8 cellular contexts compared by ENCODE assay signal in the genomic region with DNA sequence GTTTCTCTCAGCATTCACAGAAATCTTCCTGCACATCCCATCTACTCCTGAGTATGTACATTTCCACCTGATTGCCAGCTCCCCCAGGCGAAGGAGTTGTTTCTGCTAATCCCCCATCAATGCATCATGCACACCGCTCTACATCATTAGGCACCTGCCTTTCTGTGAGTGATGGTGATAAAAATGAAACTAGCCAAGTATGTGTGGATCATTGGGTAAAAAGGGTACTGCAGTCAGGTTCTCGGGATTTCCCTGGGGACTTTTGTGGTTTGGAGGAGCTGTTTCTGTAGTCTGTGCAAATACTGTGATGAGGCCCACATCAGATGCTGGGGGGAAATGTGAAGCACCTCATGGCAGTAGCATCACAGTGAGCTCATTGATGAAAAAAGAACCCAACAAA. TPM values are rescaled to one million over a fixed set of nuclear protein-coding genes. Genes with fewer than 3 reads are reported as not detected.
A peak's percentile ranks its signal among the peaks of the same experiment; 100 is the strongest.
DNase-seq lines count a peak whose midpoint lies in the region; ATAC-seq and TF ChIP-seq lines count a peak whose summit lies in the region.

No MANE protein-coding gene starts in this region.

- H3K4me1 Mint-ChIP-seq in activated naive CD4-positive, alpha-beta T cell treated with anti-CD3 and anti-CD28 coated beads, Interleukin-2, amount 50 U/mL, for 24 hours, result peaks cover 83% of the 10 kb centered on the region

- DNase-seq in NCI-H345 (lab: John Stamatoyannopoulos, UW), result peak; percentile 10
- peak; percentile 78 for DNase-seq in stimulated activated CD8-positive, alpha-beta memory T cell treated with anti-CD3 and anti-CD28 coated beads, Interleukin-4, amount 100 ng/mL, for 48 hours
- DNase-seq in right cardiac atrium, result no peak
- no peak for DNase-seq in epidermal melanocyte (ENCODE audit: insufficient read length, low spot score)
- no peak for DNase-seq in omental fat pad (ENCODE audit: low spot score)

- no peaks in the 10 kb centered on the region for H3K9me3 ChIP-seq in right cardiac atrium (ENCODE audit: control insufficient read depth, low read length)

- intact Hi-C loops in right cardiac atrium (cut with DNase I), result no loop called here

- ATAC-seq in GM18511 (IDR thresholded peaks at IDR 0.05; ENCODE audit: unreplicated experiment) (peak; percentile 93), HG02798 (IDR thresholded peaks at IDR 0.05; ENCODE audit: poor library complexity, unreplicated experiment) (peak; percentile 76), right cardiac atrium (no peak), omental fat pad (ENCODE audit: low FRiP score) (no peak)

- peaks cover 18% of the 10 kb centered on the region for H3K36me3 Mint-ChIP-seq in activated naive CD4-positive, alpha-beta T cell treated with anti-CD3 and anti-CD28 coated beads, Interleukin-2, amount 50 U/mL, for 24 hours

- H3K9me3 Mint-ChIP-seq in activated naive CD4-positive, alpha-beta T cell treated with anti-CD3 and anti-CD28 coated beads, Interleukin-2, amount 50 U/mL, for 24 hours, result no peaks in the 10 kb centered on the region

- no peak overlapping the region for H3K27ac ChIP-seq in right cardiac atrium (ENCODE audit: low read length)

- peak overlapping the region; percentile 73 for H3K4me3 Mint-ChIP-seq in activated naive CD4-positive, alpha-beta T cell treated with anti-CD3 and anti-CD28 coated beads, Interleukin-2, amount 50 U/mL, for 24 hours

- H3K27me3 ChIP-seq in right cardiac atrium (ENCODE audit: control insufficient read depth, insufficient read depth), result peaks cover 2% of the 10 kb centered on the region

- WGBS in right cardiac atrium, result 83% methylated on average over 3 of the region's 3 CpGs

- H3K4me3 ChIP-seq in right cardiac atrium (ENCODE audit: low read length), result no peak overlapping the region

- no peaks in the 10 kb centered on the region for H3K4me1 ChIP-seq in right cardiac atrium (ENCODE audit: control insufficient read depth, insufficient read depth, low read length)

- H3K27me3 Mint-ChIP-seq in activated naive CD4-positive, alpha-beta T cell treated with anti-CD3 and anti-CD28 coated beads, Interleukin-2, amount 50 U/mL, for 24 hours, result no peaks in the 10 kb centered on the region

- peak overlapping the region; percentile 98 for H3K27ac Mint-ChIP-seq in activated naive CD4-positive, alpha-beta T cell treated with anti-CD3 and anti-CD28 coated beads, Interleukin-2, amount 50 U/mL, for 24 hours

- TF ChIP-seq CTCF in omental fat pad (IDR thresholded peaks at IDR 0.05), result no peak

RNA-seq across cellular contexts. Expression of gene CAMK4, which starts 30.4 kb away (rescaled TPM):
- under 1 TPM in 3 of 4 donors, not detected in 1; 0.56 to 0.66 (median 0.65) TPM for total RNA-seq in right cardiac atrium
- polyA plus RNA-seq in right cardiac atrium, result 0.25 TPM
- total RNA-seq in omental fat pad, result 1 to 10 TPM in 2 of 4 donors, under 1 TPM in 2; 0.44 to 3.8 (median 1.7) TPM

Comparison
In these comparisons a context has a peak if more than half of its experiments do, and no peak if none do; other contexts are left out.
1. ATAC-seq: peak in GM18511 (single experiment) and HG02798 (single experiment); none in right cardiac atrium (0 of 2) and omental fat pad (single experiment).
2. DNase-seq: peak in NCI-H345 (single experiment) and stimulated activated CD8-positive, alpha-beta memory T cell treated with anti-CD3 and anti-CD28 coated beads, Interleukin-4, amount 100 ng/mL, for 48 hours (single experiment); none in right cardiac atrium (0 of 3), epidermal melanocyte (single experiment) and omental fat pad (single experiment).